ENCODE assay signal across 8 cellular contexts in genomic region chr19:55598719-55599467, GRCh38. TPM values are rescaled to one million over a fixed set of nuclear protein-coding genes. Genes with fewer than 3 reads are reported as not detected.
DNase-seq lines count a peak whose midpoint lies in the region; ATAC-seq and TF ChIP-seq lines count a peak whose summit lies in the region.

No MANE protein-coding gene starts in this region.

- H3K9me3 Mint-ChIP-seq in activated CD8-positive, alpha-beta T cell treated with anti-CD3 and anti-CD28 coated beads for 36 hours, result peaks cover 4% of the 10 kb centered on the region

- POLR2A ChIA-PET in activated CD8-positive, alpha-beta T cell treated with anti-CD3 and anti-CD28 coated beads for 36 hours (lab: Charles Lee), result interaction anchor here (0.9 to 2.2 kb wide), 7 partner anchors 13 to 122 kb away, joined by 3 to 8 read pairs (median 4); partner anchors contain the start of genes ZNF581, ZNF628 and ZNF784

- peaks cover 12% of the 10 kb centered on the region for H3K4me1 ChIP-seq in ectodermal cell (ENCODE audit: control insufficient read depth, insufficient read depth, low read length)

- H3K4me3 ChIP-seq in ectodermal cell (ENCODE audit: insufficient read depth, low read depth, low read length), result peak overlapping the region; percentile 62

- WGBS in ectodermal cell, 2 experiments, result 7% methylated on average over 26 of the region's 26 CpGs

- H3K27ac ChIP-seq in ectodermal cell (ENCODE audit: insufficient read depth, low read depth, low read length, poor library complexity, severe bottlenecking), result peak overlapping the region; percentile 99

- peaks cover 15% of the 10 kb centered on the region for H3K36me3 ChIP-seq in ectodermal cell (ENCODE audit: control insufficient read depth, insufficient read depth, low read length)

- peak; percentile 42 for ATAC-seq in GM19438 (IDR thresholded peaks at IDR 0.05; ENCODE audit: low read depth, unreplicated experiment)
- peak; percentile 85 for ATAC-seq in activated CD8-positive, alpha-beta T cell treated with anti-CD3 and anti-CD28 coated beads for 36 hours

- intact Hi-C loops in activated CD8-positive, alpha-beta T cell treated with anti-CD3 and anti-CD28 coated beads for 36 hours (cut with micrococcal nuclease), result no loop called here

- H3K36me3 Mint-ChIP-seq in activated CD8-positive, alpha-beta T cell treated with anti-CD3 and anti-CD28 coated beads for 36 hours (ENCODE audit: low read depth), result peaks cover 39% of the 10 kb centered on the region

- DNase-seq in CD1c-positive myeloid dendritic cell (ENCODE audit: extremely low spot score) (peak; percentile 96), HK-2 (ENCODE audit: unreplicated experiment) (peak; percentile 99), NCI-H82 treated with DMSO at 0.1 percent for 48 hours (lab: John Stamatoyannopoulos, UW; ENCODE audit: unreplicated experiment) (peak; percentile 91), medulla oblongata (ENCODE audit: extremely low spot score) (peak; percentile 95)
- peak; percentile 96 for DNase-seq in activated CD8-positive, alpha-beta T cell treated with anti-CD3 and anti-CD28 coated beads for 36 hours
- peak; percentile 89 to 95 (median 92) for DNase-seq in stimulated activated CD4-positive, alpha-beta T cell treated with anti-CD3 and anti-CD28 coated beads, TNF-alpha, amount 100 ng/mL, for 48 hours (ENCODE audit: low read depth in 3 of 3)

- H3K27me3 Mint-ChIP-seq in activated CD8-positive, alpha-beta T cell treated with anti-CD3 and anti-CD28 coated beads for 36 hours, result no peaks in the 10 kb centered on the region

- no peaks in the 10 kb centered on the region for H3K27me3 ChIP-seq in ectodermal cell (ENCODE audit: control insufficient read depth, insufficient read depth, low read length, poor library complexity, severe bottlenecking)

- H3K4me3 Mint-ChIP-seq in activated CD8-positive, alpha-beta T cell treated with anti-CD3 and anti-CD28 coated beads for 36 hours, result peak overlapping the region; percentile 88

- peaks cover 27% of the 10 kb centered on the region for H3K4me1 Mint-ChIP-seq in activated CD8-positive, alpha-beta T cell treated with anti-CD3 and anti-CD28 coated beads for 36 hours (ENCODE audit: low read depth)

- no peaks in the 10 kb centered on the region for H3K9me3 ChIP-seq in ectodermal cell (ENCODE audit: control insufficient read depth, low read length)

- CTCF ChIA-PET in activated CD8-positive, alpha-beta T cell treated with anti-CD3 and anti-CD28 coated beads for 36 hours (lab: Charles Lee), result interaction anchor here (1.0 to 4.0 kb wide), 6 partner anchors 12 to 95 kb away, joined by 3 to 24 read pairs (median 5); no protein-coding TSS in a partner anchor

- H3K27ac Mint-ChIP-seq in activated CD8-positive, alpha-beta T cell treated with anti-CD3 and anti-CD28 coated beads for 36 hours, result peak overlapping the region; percentile 99

- no peak for TF ChIP-seq CTCF in activated CD8-positive, alpha-beta T cell treated with anti-CD3 and anti-CD28 coated beads for 36 hours (IDR thresholded peaks at IDR 0.05)

RNA-seq across cellular contexts. Expression of gene FIZ1, which starts 0.4 kb away (rescaled TPM):
- total RNA-seq in activated CD8-positive, alpha-beta T cell treated with anti-CD3 and anti-CD28 coated beads for 36 hours, result 10 to 100 TPM; 11.4 to 13.2 TPM
- polyA plus RNA-seq in ectodermal cell (2013, experiment 1 of 4), result 29.6 TPM
- polyA plus RNA-seq in ectodermal cell (2013, experiment 2 of 4), result 28.1 TPM
- polyA plus RNA-seq in ectodermal cell (2013, experiment 3 of 4), result 24.1 TPM
- polyA plus RNA-seq in ectodermal cell (2013, experiment 4 of 4), result 21.6 TPM

RNA-seq across cellular contexts. Expression of gene ZNF524, which starts 1.2 kb away (rescaled TPM):
- total RNA-seq in activated CD8-positive, alpha-beta T cell treated with anti-CD3 and anti-CD28 coated beads for 36 hours, result 10 to 100 TPM; 11.0 to 12.3 TPM
- polyA plus RNA-seq in ectodermal cell (2013, experiment 1 of 4), result 6.8 TPM
- polyA plus RNA-seq in ectodermal cell (2013, experiment 2 of 4), result 5.1 TPM
- polyA plus RNA-seq in ectodermal cell (2013, experiment 3 of 4), result 4.3 TPM
- polyA plus RNA-seq in ectodermal cell (2013, experiment 4 of 4), result 4.6 TPM

RNA-seq across cellular contexts. Expression of gene ZNF865, which starts 6.6 kb away (rescaled TPM):
- 10 to 100 TPM; 10.6 to 11.7 TPM for total RNA-seq in activated CD8-positive, alpha-beta T cell treated with anti-CD3 and anti-CD28 coated beads for 36 hours
- polyA plus RNA-seq in ectodermal cell (2013, experiment 1 of 4), result 11.1 TPM
- 12.0 TPM for polyA plus RNA-seq in ectodermal cell (2013, experiment 2 of 4)
- polyA plus RNA-seq in ectodermal cell (2013, experiment 3 of 4), result 13.7 TPM
- polyA plus RNA-seq in ectodermal cell (2013, experiment 4 of 4), result 14.1 TPM

RNA-seq across cellular contexts. Expression of gene ZNF579, which starts 18.2 kb away (rescaled TPM):
- 1 to 10 TPM; 7.2 TPM for total RNA-seq in activated CD8-positive, alpha-beta T cell treated with anti-CD3 and anti-CD28 coated beads for 36 hours
- polyA plus RNA-seq in ectodermal cell (2013, experiment 1 of 4), result 19.6 TPM
- 22.2 TPM for polyA plus RNA-seq in ectodermal cell (2013, experiment 2 of 4)
- polyA plus RNA-seq in ectodermal cell (2013, experiment 3 of 4), result 24.0 TPM
- 27.6 TPM for polyA plus RNA-seq in ectodermal cell (2013, experiment 4 of 4)

RNA-seq across cellular contexts. Expression of gene ZNF784, which starts 25.5 kb away (rescaled TPM):
- total RNA-seq in activated CD8-positive, alpha-beta T cell treated with anti-CD3 and anti-CD28 coated beads for 36 hours, result 1 to 10 TPM; 3.6 to 3.7 TPM
- polyA plus RNA-seq in ectodermal cell (2013, experiment 1 of 4), result 11.8 TPM
- 13.0 TPM for polyA plus RNA-seq in ectodermal cell (2013, experiment 2 of 4)
- polyA plus RNA-seq in ectodermal cell (2013, experiment 3 of 4), result 12.9 TPM
- polyA plus RNA-seq in ectodermal cell (2013, experiment 4 of 4), result 13.6 TPM

Comparison
In these comparisons a context has a peak if more than half of its experiments do, and no peak if none do; other contexts are left out.
1. Peak in every context shown above with its lines: DNase-seq, ATAC-seq, H3K4me3 ChIP-seq and H3K27ac ChIP-seq.